Comparison of ENCODE assay signal across 7 cellular contexts in the genomic region with DNA sequence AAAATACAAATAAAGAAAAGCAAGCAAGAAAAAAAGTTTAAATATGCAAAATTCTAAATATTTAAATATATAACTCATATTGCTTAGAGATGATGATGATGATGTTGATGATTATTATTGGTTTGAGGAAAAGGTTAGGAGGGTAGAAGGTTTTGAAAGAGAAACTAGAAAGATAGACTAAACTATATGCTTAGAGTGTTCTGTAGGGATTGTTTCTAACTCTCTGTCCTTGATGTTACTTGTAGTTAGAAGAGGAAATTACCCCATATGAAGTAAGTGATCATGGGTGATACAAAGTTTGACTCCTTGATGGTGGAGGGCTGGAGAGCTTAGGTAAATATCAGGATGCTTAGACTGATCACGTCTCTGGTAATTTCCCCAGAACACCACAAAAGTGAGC.
"Had no signal": no experiment of that assay in that cellular context is flagged by ENCODE, and none has a peak within 500 bp of the region (broad histone marks: within the 10 kb centered on the region; RNA-seq: fewer than 3 reads in every experiment).

No MANE protein-coding gene starts in this region.

- ATAC-seq: GM23338, HCT116, HepG2 had no signal

- H3K4me3 ChIP-seq: GM23338, HAP-1 had no signal

- H2AFZ ChIP-seq: GM23338 had no signal

- H3K4me1 ChIP-seq: HAP-1 had no signal

- H3K4me2 ChIP-seq: GM23338 had no signal

- H3K36me3 ChIP-seq: HAP-1 had no signal

- DNase-seq: H7, HFFc6 had no signal

- H3K27ac ChIP-seq: HL-60 had no signal

- FAIRE-seq: HepG2 had no signal

- H3K9me3 ChIP-seq: HAP-1 had no signal
